Comparison of ENCODE assay signal across 27 cellular contexts in the genomic region with DNA sequence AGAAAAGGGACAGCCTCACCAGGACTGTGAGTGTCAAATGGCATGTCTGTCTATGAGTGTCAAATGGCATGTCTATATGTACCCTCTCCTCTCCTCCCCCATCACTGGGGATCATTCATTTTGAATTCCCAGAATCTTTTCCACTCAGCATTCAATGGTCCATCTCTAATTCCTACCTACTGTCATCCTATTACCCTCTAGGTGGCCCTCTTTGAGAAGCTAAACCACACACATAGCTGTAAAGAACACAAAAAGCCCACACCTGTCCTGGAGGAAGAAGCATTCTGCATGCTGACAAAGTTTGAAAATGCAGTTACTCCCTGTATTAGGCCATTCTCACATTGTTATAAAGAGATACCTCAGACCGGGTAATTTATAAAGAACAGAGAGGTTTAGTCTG. TPM values are rescaled to one million over a fixed set of nuclear protein-coding genes. Genes with fewer than 3 reads are reported as not detected.
"Had no signal": no experiment of that assay in that cellular context is flagged by ENCODE, and none has a peak within 500 bp of the region (broad histone marks: within the 10 kb centered on the region; RNA-seq: fewer than 3 reads in every experiment).

No MANE protein-coding gene starts in this region.

- H3K4me1 ChIP-seq: ascending aorta, left ventricle myocardium inferior, pancreas, psoas muscle, right atrium auricular region, upper lobe of left lung had no signal

- ATAC-seq: activated naive CD4-positive, alpha-beta T cell treated with anti-CD3 and anti-CD28 coated beads, Interleukin-2, amount 50 U/mL, for 72 hours; activated T-helper 17 cell treated with anti-CD3 and anti-CD28 coated beads, Interleukin-2, amount 50 U/mL, for 72 hours; natural killer cell treated with Interleukin-12 subunit alpha and Interleukin-12 subunit beta and Interleukin-15 and Interleukin-18, amount 100 ng/mL, for 72 hours; pancreas; psoas muscle; stimulated activated naive CD8-positive, alpha-beta T cell treated with anti-CD3 and anti-CD28 coated beads, Interleukin-15, Interleukin-2, amounts not matched to agents 100 U/mL and 50 U/mL, for 24 hours; WTC11 had no signal

- H3K4me3 ChIP-seq: ascending aorta, left ventricle myocardium inferior, pancreas, psoas muscle, right atrium auricular region, upper lobe of left lung had no signal

- H3K27me3 Mint-ChIP-seq: activated T-cell treated with anti-CD3 and anti-CD28 coated beads, Interleukin-2, amount 50 U/mL, for 24 hours; activated T-helper 17 cell treated with anti-CD3 and anti-CD28 coated beads, Interleukin-2, amount 50 U/mL, for 72 hours had no signal

- H3K4me1 Mint-ChIP-seq: activated T-helper 17 cell treated with anti-CD3 and anti-CD28 coated beads, Interleukin-2, amount 50 U/mL, for 72 hours had no signal

- DNase-seq: activated CD8-positive, alpha-beta memory T cell treated with anti-CD3 and anti-CD28 coated beads for 24 hours; activated CD8-positive, alpha-beta memory T cell treated with anti-CD3 and anti-CD28 coated beads, Interleukin-2, amount 50 U/mL, for 4 hours; activated T-cell treated with anti-CD3 and anti-CD28 coated beads, Interleukin-2, amount 50 U/mL, for 24 hours; brain microvascular endothelial cell; caudate nucleus; effector CD4-positive, alpha-beta T cell; erythroblast; foreskin melanocyte; left ventricle myocardium inferior; mammary epithelial cell; pancreas; psoas muscle; stimulated activated CD4-positive, alpha-beta T cell treated with anti-CD3 and anti-CD28 coated beads, Interleukin-4, amount 100 ng/mL, for 24 hours; stimulated activated naive CD8-positive, alpha-beta T cell treated with anti-CD3 and anti-CD28 coated beads, Interleukin-15, Interleukin-2, amounts not matched to agents 100 U/mL and 50 U/mL, for 24 hours; T-helper 9 cell; upper lobe of left lung had no signal

- H3K4me3 Mint-ChIP-seq: activated T-cell treated with anti-CD3 and anti-CD28 coated beads, Interleukin-2, amount 50 U/mL, for 24 hours; activated T-helper 17 cell treated with anti-CD3 and anti-CD28 coated beads, Interleukin-2, amount 50 U/mL, for 72 hours; dendritic cell treated with granulocyte-macrophage colony-stimulating factor and Interleukin-4, amounts not matched to agents 40 ng/mL and 50 ng/mL, for 4 days; natural killer cell treated with Interleukin-12 subunit alpha and Interleukin-12 subunit beta and Interleukin-15 and Interleukin-18, amount 100 ng/mL, for 72 hours; WTC11 had no signal

- H3K36me3 ChIP-seq: ascending aorta, brain microvascular endothelial cell, left ventricle myocardium inferior, neutrophil, pancreas, right atrium auricular region, upper lobe of left lung had no signal

- H3K36me3 Mint-ChIP-seq: activated naive CD4-positive, alpha-beta T cell treated with anti-CD3 and anti-CD28 coated beads, Interleukin-2, amount 50 U/mL, for 72 hours had no signal

- H3K27ac ChIP-seq: ascending aorta, brain microvascular endothelial cell, left ventricle myocardium inferior, neutrophil, pancreas, psoas muscle, right atrium auricular region, upper lobe of left lung had no signal

- H3K27ac Mint-ChIP-seq: activated naive CD4-positive, alpha-beta T cell treated with anti-CD3 and anti-CD28 coated beads, Interleukin-2, amount 50 U/mL, for 72 hours; activated T-cell treated with anti-CD3 and anti-CD28 coated beads, Interleukin-2, amount 50 U/mL, for 24 hours; activated T-helper 17 cell treated with anti-CD3 and anti-CD28 coated beads, Interleukin-2, amount 50 U/mL, for 72 hours; dendritic cell treated with granulocyte-macrophage colony-stimulating factor and Interleukin-4, amounts not matched to agents 40 ng/mL and 50 ng/mL, for 4 days; natural killer cell treated with Interleukin-12 subunit alpha and Interleukin-12 subunit beta and Interleukin-15 and Interleukin-18, amount 100 ng/mL, for 72 hours; WTC11 had no signal

- H3K9me3 ChIP-seq: neutrophil, upper lobe of left lung had no signal

- H3K27me3 ChIP-seq: ascending aorta, brain microvascular endothelial cell, neutrophil, pancreas, right atrium auricular region, upper lobe of left lung had no signal

RNA-seq across cellular contexts. Expression of a gene that starts 46.2 kb away (rescaled TPM):
- total RNA-seq: activated naive CD4-positive, alpha-beta T cell treated with anti-CD3 and anti-CD28 coated beads, Interleukin-2, amount 50 U/mL, for 72 hours; activated T-helper 17 cell treated with anti-CD3 and anti-CD28 coated beads, Interleukin-2, amount 50 U/mL, for 72 hours; ascending aorta; left ventricle myocardium inferior; mammary epithelial cell; natural killer cell treated with Interleukin-12 subunit alpha and Interleukin-12 subunit beta and Interleukin-15 and Interleukin-18, amount 100 ng/mL, for 72 hours; pancreas; psoas muscle; right atrium auricular region; subcutaneous adipose tissue; upper lobe of left lung; WTC11 had no signal
- polyA plus RNA-seq: adipose tissue, mammary epithelial cell, pancreas, psoas muscle, thymus had no signal
